Comparison of ENCODE assay signal across 31 cellular contexts in the genomic region with DNA sequence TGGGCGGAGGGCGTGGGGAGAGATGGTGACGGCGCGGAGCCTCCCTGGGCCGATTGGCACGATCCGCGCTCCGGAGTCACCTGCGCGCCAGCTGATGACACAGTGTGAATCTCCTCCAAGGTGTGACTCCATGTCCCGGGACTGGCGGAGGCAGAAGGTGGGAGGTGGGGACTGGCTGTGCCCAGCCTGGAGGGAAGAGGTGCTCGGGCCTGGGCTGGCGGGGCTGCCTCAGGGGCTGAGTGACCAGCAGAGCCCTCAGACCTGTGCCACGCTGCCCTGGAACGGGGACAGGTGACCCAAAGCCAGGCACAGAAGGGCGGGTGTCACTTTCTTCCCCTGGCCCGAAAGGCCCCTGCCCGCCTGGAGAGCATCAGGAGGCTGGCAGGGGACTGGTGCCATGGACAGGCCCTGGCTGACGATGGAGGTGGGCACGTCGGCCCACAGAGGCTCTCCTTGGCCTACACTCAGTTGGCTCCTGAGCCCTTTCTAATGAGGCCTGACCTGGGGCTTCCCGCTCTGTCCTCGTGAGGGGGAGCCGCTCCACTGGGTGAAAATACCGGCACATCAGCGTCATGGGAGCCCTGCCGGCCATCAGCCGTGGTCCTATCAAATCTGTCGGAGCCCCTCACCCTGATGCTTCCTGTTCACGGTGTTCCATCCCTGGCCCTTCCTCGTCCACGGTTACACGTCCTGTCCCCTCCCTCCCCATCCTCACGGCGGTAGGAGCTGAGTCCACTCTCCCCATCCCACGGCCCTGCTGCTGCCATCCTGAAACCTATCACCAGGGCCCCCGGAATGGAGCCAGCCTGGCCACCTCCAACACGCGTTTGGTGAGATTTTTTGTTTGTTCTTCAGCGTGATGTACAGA.
DNase-seq lines count a peak whose midpoint lies in the region; ATAC-seq and TF ChIP-seq lines count a peak whose summit lies in the region.
"Had no signal": no experiment of that assay in that cellular context is flagged by ENCODE, and none has a peak within 500 bp of the region (broad histone marks: within the 10 kb centered on the region; RNA-seq: fewer than 3 reads in every experiment).

No MANE protein-coding gene starts in this region.

- H4K20me1 ChIP-seq in H9 (ENCODE audit: control insufficient read depth, insufficient read depth, insufficient read length), result no peaks in the 10 kb centered on the region

- no peak overlapping the region for H2BK120ac ChIP-seq in H9 (ENCODE audit: low read depth, low read length, poor library complexity, severe bottlenecking)

- H2BK12ac ChIP-seq in H9 (ENCODE audit: insufficient read length, low read depth, low read length), result no peak overlapping the region

- H3K23me2 ChIP-seq in H9 (ENCODE audit: insufficient read length, low read depth, low read length, poor library complexity, severe bottlenecking), result no peaks in the 10 kb centered on the region

- WGBS in H9 (ENCODE audit: extremely low coverage, insufficient read length, low lambda C conversion rate), result no CpG with 5 or more reads among the region's 43 CpGs
- WGBS in endodermal cell (ENCODE audit: insufficient coverage in 1 of 2, insufficient read length in 1 of 2), 2 experiments, result 90 to 91% methylated on average over 18 to 43 of the region's 43 CpGs

- H3K9me3 ChIP-seq in H9 (ENCODE audit: control insufficient read depth, low read depth, low read length) (no peaks in the 10 kb centered on the region), endodermal cell (ENCODE audit: control insufficient read depth, low read length) (no peaks in the 10 kb centered on the region)
- H3K9me3 ChIP-seq: BE2C, heart left ventricle, psoas muscle had no signal

- no peaks in the 10 kb centered on the region for H3K36me3 ChIP-seq in endodermal cell (ENCODE audit: control insufficient read depth, insufficient read depth, low read length)
- H3K36me3 ChIP-seq: BE2C, heart left ventricle had no signal

- no peak overlapping the region for H3T11ph ChIP-seq in H9 (ENCODE audit: low read length)

- H2AFZ ChIP-seq in H9 (ENCODE audit: low read length), result no peak overlapping the region

- H3K27me3 ChIP-seq in H9 (ENCODE audit: insufficient read depth, low read length) (no peaks in the 10 kb centered on the region), endodermal cell (ENCODE audit: control insufficient read depth, insufficient read depth, low read length, poor library complexity, severe bottlenecking) (no peaks in the 10 kb centered on the region)

- H2AK5ac ChIP-seq in H9 (ENCODE audit: insufficient read length, low read length), result no peak overlapping the region

- H3K56ac ChIP-seq in H9 (ENCODE audit: insufficient read length, low read depth, low read length), result no peak overlapping the region

- no peak overlapping the region for H3K27ac ChIP-seq in H9 (ENCODE audit: insufficient read length, low read depth, low read length)
- no peak overlapping the region for H3K27ac ChIP-seq in endodermal cell (ENCODE audit: low read depth, low read length)
- H3K27ac ChIP-seq: heart left ventricle, psoas muscle, SK-N-MC had no signal

- no peak for TF ChIP-seq CTCF in activated CD8-positive, alpha-beta T cell treated with anti-CD3 and anti-CD28 coated beads for 36 hours (IDR thresholded peaks at IDR 0.05)
- TF ChIP-seq CTCF in H9 (conservative IDR thresholded peaks at IDR 0.05) (no peak), endodermal cell (conservative IDR thresholded peaks at IDR 0.05) (no peak)

- no peak overlapping the region for H3K27ac Mint-ChIP-seq in activated CD8-positive, alpha-beta T cell treated with anti-CD3 and anti-CD28 coated beads, Interleukin-2, amount 10 ng/mL, durations not matched to agents 7 days and 5 days
- no peak overlapping the region for H3K27ac Mint-ChIP-seq in activated CD8-positive, alpha-beta T cell treated with anti-CD3 and anti-CD28 coated beads for 36 hours
- H3K27ac Mint-ChIP-seq in H9, result no peak overlapping the region
- no peak overlapping the region for H3K27ac Mint-ChIP-seq in endodermal cell
- H3K27ac Mint-ChIP-seq: CD8-positive, alpha-beta T cell; dendritic cell treated with granulocyte-macrophage colony-stimulating factor and Interleukin-4, amounts not matched to agents 40 ng/mL and 50 ng/mL, for 4 days; GM23338; naive B cell; T-helper 17 cell had no signal

- no peak overlapping the region for H2BK20ac ChIP-seq in H9 (ENCODE audit: low read depth, low read length, poor library complexity, severe bottlenecking)

- no peak overlapping the region for H3K23ac ChIP-seq in H9 (ENCODE audit: insufficient read length, low read depth, low read length)

- POLR2A ChIA-PET in activated CD8-positive, alpha-beta T cell treated with anti-CD3 and anti-CD28 coated beads, Interleukin-2, amount 10 ng/mL, durations not matched to agents 7 days and 5 days (lab: Charles Lee), result no interaction called here
- POLR2A ChIA-PET in activated CD8-positive, alpha-beta T cell treated with anti-CD3 and anti-CD28 coated beads for 36 hours (lab: Charles Lee), result no interaction called here

- H3K79me1 ChIP-seq in H9 (ENCODE audit: insufficient read depth, low read depth, low read length, poor library complexity, severe bottlenecking), result no peaks in the 10 kb centered on the region

- no peak overlapping the region for H3K4me3 ChIP-seq in endodermal cell (ENCODE audit: low read length)
- H3K4me3 ChIP-seq: GM23338, heart left ventricle, K562, psoas muscle, SK-N-MC had no signal

- H4K91ac ChIP-seq in H9 (ENCODE audit: insufficient read length, low read depth, low read length), result no peak overlapping the region

- H4K8ac ChIP-seq in H9 (replicated peaks; ENCODE audit: insufficient read length, low read depth, low read length), result no peak overlapping the region

- H3K18ac ChIP-seq in H9 (ENCODE audit: insufficient read length, low read depth, low read length), result no peak overlapping the region

- H3K9ac ChIP-seq in H9 (ENCODE audit: extremely low read depth, insufficient read length, low read length), result no peak overlapping the region
- no peak overlapping the region for H3K9ac ChIP-seq in endodermal cell (ENCODE audit: extremely low read depth, low read length, poor library complexity, severe bottlenecking)

- H3K14ac ChIP-seq in H9 (ENCODE audit: insufficient read depth, low read length), result no peak overlapping the region; the same call in 1 of the 2 replicates

- intact Hi-C loops in activated CD8-positive, alpha-beta T cell treated with anti-CD3 and anti-CD28 coated beads for 36 hours (cut with micrococcal nuclease), result no loop called here
- intact Hi-C loops in posterior vena cava (cut with DNase I), result no loop called here

- no peaks in the 10 kb centered on the region for H3K27me3 Mint-ChIP-seq in activated CD8-positive, alpha-beta T cell treated with anti-CD3 and anti-CD28 coated beads, Interleukin-2, amount 10 ng/mL, durations not matched to agents 7 days and 5 days (ENCODE audit: low read depth)
- peaks cover 2% of the 10 kb centered on the region for H3K27me3 Mint-ChIP-seq in activated CD8-positive, alpha-beta T cell treated with anti-CD3 and anti-CD28 coated beads for 36 hours
- H3K27me3 Mint-ChIP-seq in H9 (ENCODE audit: low read depth), result peaks cover 29% of the 10 kb centered on the region
- H3K27me3 Mint-ChIP-seq in endodermal cell (ENCODE audit: insufficient read depth), result peaks cover 4% of the 10 kb centered on the region

- no peaks in the 10 kb centered on the region for H3K79me2 ChIP-seq in H9 (ENCODE audit: insufficient read depth, low read length)

- H2BK5ac ChIP-seq in H9 (ENCODE audit: insufficient read length, low read length), result no peak overlapping the region

- no peak for ATAC-seq in activated CD8-positive, alpha-beta T cell treated with anti-CD3 and anti-CD28 coated beads, Interleukin-2, amount 10 ng/mL, durations not matched to agents 7 days and 5 days
- ATAC-seq in activated CD8-positive, alpha-beta T cell treated with anti-CD3 and anti-CD28 coated beads for 36 hours, result no peak
- ATAC-seq in GM18502 (IDR thresholded peaks at IDR 0.05; ENCODE audit: poor library complexity, unreplicated experiment), result no peak
- ATAC-seq in HG03457 (IDR thresholded peaks at IDR 0.05; ENCODE audit: unreplicated experiment), result no peak
- ATAC-seq: CD8-positive, alpha-beta T cell; heart left ventricle; K562; T-helper 17 cell had no signal

- no peaks in the 10 kb centered on the region for H3K4me1 ChIP-seq in H9 (ENCODE audit: insufficient read depth, low read length)
- H3K4me1 ChIP-seq in endodermal cell (ENCODE audit: control insufficient read depth, insufficient read depth, low read length), result no peaks in the 10 kb centered on the region
- H3K4me1 ChIP-seq: BE2C, heart left ventricle, psoas muscle had no signal

- H2BK15ac ChIP-seq in H9 (ENCODE audit: low read depth, low read length), result no peak overlapping the region

- no peaks in the 10 kb centered on the region for H3K36me3 Mint-ChIP-seq in activated CD8-positive, alpha-beta T cell treated with anti-CD3 and anti-CD28 coated beads, Interleukin-2, amount 10 ng/mL, durations not matched to agents 7 days and 5 days (ENCODE audit: low read depth)
- no peaks in the 10 kb centered on the region for H3K36me3 Mint-ChIP-seq in activated CD8-positive, alpha-beta T cell treated with anti-CD3 and anti-CD28 coated beads for 36 hours (ENCODE audit: low read depth)
- H3K36me3 Mint-ChIP-seq in H9 (ENCODE audit: insufficient read depth in 1 of 3, low read depth in 3 of 3) (no peaks in the 10 kb centered on the region; a peak in 1 of 7 replicates), endodermal cell (ENCODE audit: low read depth) (no peaks in the 10 kb centered on the region)
- H3K36me3 Mint-ChIP-seq: CD8-positive, alpha-beta T cell had no signal

- H3K9me3 Mint-ChIP-seq in activated CD8-positive, alpha-beta T cell treated with anti-CD3 and anti-CD28 coated beads, Interleukin-2, amount 10 ng/mL, durations not matched to agents 7 days and 5 days (ENCODE audit: insufficient read depth), result no peaks in the 10 kb centered on the region
- H3K9me3 Mint-ChIP-seq in activated CD8-positive, alpha-beta T cell treated with anti-CD3 and anti-CD28 coated beads for 36 hours, result no peaks in the 10 kb centered on the region
- no peaks in the 10 kb centered on the region; a peak in 1 of 5 replicates for H3K9me3 Mint-ChIP-seq in H9
- H3K9me3 Mint-ChIP-seq in endodermal cell, result peaks cover 4% of the 10 kb centered on the region
- H3K9me3 Mint-ChIP-seq: CD8-positive, alpha-beta T cell; dendritic cell treated with granulocyte-macrophage colony-stimulating factor and Interleukin-4, amounts not matched to agents 40 ng/mL and 50 ng/mL, for 4 days; GM23338 had no signal

- no peak overlapping the region for H3K4me3 Mint-ChIP-seq in activated CD8-positive, alpha-beta T cell treated with anti-CD3 and anti-CD28 coated beads, Interleukin-2, amount 10 ng/mL, durations not matched to agents 7 days and 5 days
- H3K4me3 Mint-ChIP-seq in activated CD8-positive, alpha-beta T cell treated with anti-CD3 and anti-CD28 coated beads for 36 hours, result no peak overlapping the region
- H3K4me3 Mint-ChIP-seq in H9 (no peak overlapping the region), endodermal cell (no peak overlapping the region)
- H3K4me3 Mint-ChIP-seq: CD8-positive, alpha-beta T cell; dendritic cell treated with granulocyte-macrophage colony-stimulating factor and Interleukin-4, amounts not matched to agents 40 ng/mL and 50 ng/mL, for 4 days; GM23338; naive B cell; T-helper 17 cell had no signal

- no peak overlapping the region for H3K4ac ChIP-seq in H9 (ENCODE audit: low read depth, low read length)

- DNase-seq in activated CD8-positive, alpha-beta T cell treated with anti-CD3 and anti-CD28 coated beads, Interleukin-2, amount 10 ng/mL, durations not matched to agents 7 days and 5 days, result peak; percentile 15
- DNase-seq in activated CD8-positive, alpha-beta T cell treated with anti-CD3 and anti-CD28 coated beads for 36 hours, result no peak
- peak; percentile 20 for DNase-seq in H9
- DNase-seq in endodermal cell, result peak; percentile 23
- DNase-seq in posterior vena cava (ENCODE audit: low spot score), result peak; percentile 64
- DNase-seq in RKO (ENCODE audit: low spot score), result no peak
- DNase-seq: ACHN; activated CD4-positive, alpha-beta T cell treated with anti-CD3 and anti-CD28 coated beads, Interleukin-2, amount 50 U/mL, for 4 hours; activated CD4-positive, CD25-positive, alpha-beta regulatory T cell; activated naive CD4-positive, alpha-beta T cell treated with Interleukin-2 at 50 U/mL for 16 hours; BE2C; central memory CD4-positive, alpha-beta T cell; foreskin melanocyte; midbrain; naive B cell; NCI-H226; NCI-H82; nucleus accumbens; stimulated activated CD4-positive, alpha-beta T cell treated with anti-CD3 and anti-CD28 coated beads, Interleukin-15, amount 100 ng/mL, for 24 hours; stimulated activated CD4-positive, alpha-beta T cell treated with anti-CD3 and anti-CD28 coated beads, Interleukin-4, amount 100 ng/mL, for 4 hours; T-helper 17 cell; trophoblast cell had no signal

- no peak overlapping the region for H4K5ac ChIP-seq in H9 (ENCODE audit: insufficient read length, low read depth, low read length)

- no peaks in the 10 kb centered on the region for H3K4me1 Mint-ChIP-seq in activated CD8-positive, alpha-beta T cell treated with anti-CD3 and anti-CD28 coated beads, Interleukin-2, amount 10 ng/mL, durations not matched to agents 7 days and 5 days (ENCODE audit: low read depth)
- H3K4me1 Mint-ChIP-seq in activated CD8-positive, alpha-beta T cell treated with anti-CD3 and anti-CD28 coated beads for 36 hours (ENCODE audit: low read depth), result no peaks in the 10 kb centered on the region
- peaks cover 0 to 2% of the 10 kb centered on the region in 2 experiments; a peak in 1 of 4 replicates for H3K4me1 Mint-ChIP-seq in H9
- no peaks in the 10 kb centered on the region for H3K4me1 Mint-ChIP-seq in endodermal cell
- H3K4me1 Mint-ChIP-seq: GM23338, naive B cell, T-helper 17 cell had no signal

- CTCF ChIA-PET in activated CD8-positive, alpha-beta T cell treated with anti-CD3 and anti-CD28 coated beads, Interleukin-2, amount 10 ng/mL, durations not matched to agents 7 days and 5 days (lab: Charles Lee), result no interaction called here
- CTCF ChIA-PET in activated CD8-positive, alpha-beta T cell treated with anti-CD3 and anti-CD28 coated beads for 36 hours (lab: Charles Lee), result no interaction called here

- H3K4me2 ChIP-seq in H9 (ENCODE audit: insufficient read depth, insufficient read length, low read length), result no peak overlapping the region
- H3K4me2 ChIP-seq: GM23338 had no signal

Comparison
In these comparisons a context has a peak if more than half of its experiments do, and no peak if none do; other contexts are left out.
1. DNase-seq: peak in activated CD8-positive, alpha-beta T cell treated with anti-CD3 and anti-CD28 coated beads, Interleukin-2, amount 10 ng/mL, durations not matched to agents 7 days and 5 days (single experiment), H9 (single experiment), endodermal cell (single experiment) and posterior vena cava (single experiment); none in activated CD8-positive, alpha-beta T cell treated with anti-CD3 and anti-CD28 coated beads for 36 hours (single experiment) and RKO (single experiment).